Comparison of ENCODE assay signal across 1 cellular context in genomic region chr5:62248192-62248591, GRCh38.
TF ChIP-seq lines count a peak whose summit lies in the region.

No MANE protein-coding gene starts in this region.

TF ChIP-seq in K562, 482 proteins besides CTCF, POLR2A, EP300 and RAD21:
- 0 out of 2 replicates have a peak, but pooled peaks have one; percentile 9 for TF ChIP-seq EGR1 (conservative IDR thresholded peaks at IDR 0.05)
TF ChIP-seq in K562: peak in this region for 1; not testable (repeated sequence) for 481.
